In genomic region chr11:16722945-16723344, GRCh38 we compare ENCODE assay signal across 7 cellular contexts.
"Had no signal": no experiment of that assay in that cellular context is flagged by ENCODE, and none has a peak within 500 bp of the region (broad histone marks: within the 10 kb centered on the region; RNA-seq: fewer than 3 reads in every experiment).

No MANE protein-coding gene starts in this region.

- H3K4me1 Mint-ChIP-seq: IgD-negative memory B cell had no signal

- H3K9ac ChIP-seq: KMS-11 had no signal

- H3K27me3 Mint-ChIP-seq: IgD-negative memory B cell had no signal

- H3K4me2 ChIP-seq: KMS-11 had no signal

- ATAC-seq: HepG2 had no signal

- H3K27ac ChIP-seq: HL-60, KMS-11 had no signal

- DNase-seq: IMR-90, KG1 had no signal

- H3K27ac Mint-ChIP-seq: IgD-negative memory B cell had no signal

- FAIRE-seq: HepG2, HTR-8/SVneo had no signal
